Comparison of ENCODE assay signal across 8 cellular contexts in the genomic region with DNA sequence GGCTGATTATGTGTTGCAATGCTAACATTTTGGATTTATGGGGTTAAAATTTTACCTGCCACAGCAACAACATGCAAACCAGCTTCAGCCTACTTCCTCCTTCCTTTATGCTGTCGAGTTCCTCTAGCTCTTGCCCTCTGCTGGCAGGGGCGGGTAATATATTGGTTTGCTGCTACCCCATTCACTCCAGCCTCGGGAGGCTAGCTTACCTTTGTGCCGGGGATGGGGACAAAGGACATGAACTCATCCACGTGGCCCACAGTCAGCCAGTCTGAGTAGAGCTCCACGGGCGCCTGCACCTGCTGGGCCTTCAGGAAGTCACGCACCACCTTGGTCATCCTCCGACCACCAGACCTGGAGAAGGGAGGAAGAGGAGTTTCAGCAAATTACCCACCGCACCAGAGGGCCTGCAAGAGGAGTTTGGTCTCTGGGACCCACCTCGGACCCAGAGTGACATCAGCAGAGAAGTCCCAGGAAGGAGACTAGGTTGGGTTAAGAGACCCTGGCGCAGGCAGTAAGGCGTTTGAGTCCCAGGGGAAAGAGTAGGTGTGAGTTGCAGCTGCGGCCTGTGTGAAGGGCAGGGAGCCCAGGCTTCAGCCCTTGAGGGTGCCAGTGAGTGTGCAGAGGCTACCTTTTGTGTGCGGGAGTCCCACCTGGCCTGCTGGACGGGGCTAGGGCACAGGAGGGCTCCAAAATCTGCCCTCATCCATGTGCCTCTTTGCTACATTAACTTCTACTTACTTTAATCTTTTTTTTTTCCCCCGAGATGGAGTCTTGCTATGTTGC. TPM values are rescaled to one million over a fixed set of nuclear protein-coding genes. Genes with fewer than 3 reads are reported as not detected.
DNase-seq lines count a peak whose midpoint lies in the region; ATAC-seq and TF ChIP-seq lines count a peak whose summit lies in the region.

No MANE protein-coding gene starts in this region.

- H3K4me1 ChIP-seq in neural progenitor cell (no peaks in the 10 kb centered on the region), esophagus muscularis mucosa (no peaks in the 10 kb centered on the region)

- H3K79me2 ChIP-seq in neural progenitor cell (ENCODE audit: low read depth): no peaks in the 10 kb centered on the region

- H3K9me3 ChIP-seq in neural progenitor cell (ENCODE audit: low read depth) (no peaks in the 10 kb centered on the region), esophagus muscularis mucosa (no peaks in the 10 kb centered on the region)

- H3K4me1 Mint-ChIP-seq in neural progenitor cell: peaks cover 4% of the 10 kb centered on the region

- H3K4me3 Mint-ChIP-seq in neural progenitor cell: no peak overlapping the region

- ATAC-seq in HG02759 (IDR thresholded peaks at IDR 0.05; ENCODE audit: unreplicated experiment): no peak

- no peaks in the 10 kb centered on the region for H3K9me3 Mint-ChIP-seq in neural progenitor cell

- H4K20me1 ChIP-seq in neural progenitor cell (ENCODE audit: low read depth): no peaks in the 10 kb centered on the region

- intact Hi-C loops in esophagus muscularis mucosa (cut with DNase I): no loop called here

- no peak for TF ChIP-seq POLR2A in esophagus muscularis mucosa (IDR thresholded peaks at IDR 0.05; ENCODE audit: low read depth)

- H3K27ac Mint-ChIP-seq in neural progenitor cell: peak overlapping the region; percentile 83

- in situ Hi-C loops in astrocyte of the cerebellum (cut with HindIII; ENCODE audit: low sequenced_read_pairs): no loop called here

- TF ChIP-seq EP300 in esophagus muscularis mucosa (IDR thresholded peaks at IDR 0.05): no peak

- peak; percentile 6 to 33 for DNase-seq in NCI-H526 (lab: John Stamatoyannopoulos, UW)
- DNase-seq in NCI-H526 treated with DMSO at 0.1 percent for 48 hours (lab: John Stamatoyannopoulos, UW): no peak
- DNase-seq in LoVo (ENCODE audit: low spot score): peak; percentile 13
- DNase-seq in astrocyte of the cerebellum (ENCODE audit: low read depth): no peak
- peak; percentile 79 for DNase-seq in neural progenitor cell (ENCODE audit: low spot score)
- no peak for DNase-seq in esophagus muscularis mucosa (ENCODE audit: extremely low spot score)
- DNase-seq in HK-2 (ENCODE audit: unreplicated experiment): no peak

- TF ChIP-seq CTCF in astrocyte of the cerebellum (IDR thresholded peaks at IDR 0.05; ENCODE audit: low read depth, low read length, missing control alignments): peak; percentile 41
- peak; percentile 72 for TF ChIP-seq CTCF in neural progenitor cell (IDR thresholded peaks at IDR 0.05)
- TF ChIP-seq CTCF in esophagus muscularis mucosa (IDR thresholded peaks at IDR 0.05): no peak

- peak overlapping the region; percentile 96 for H2AFZ ChIP-seq in neural progenitor cell (replicated peaks)

- no peak overlapping the region for H3K4me2 ChIP-seq in neural progenitor cell

- no peak overlapping the region for H3K27ac ChIP-seq in neural progenitor cell
- no peak overlapping the region for H3K27ac ChIP-seq in esophagus muscularis mucosa (replicated peaks in 1 of 4)

- no peaks in the 10 kb centered on the region for H3K36me3 Mint-ChIP-seq in neural progenitor cell

- no peaks in the 10 kb centered on the region for H3K27me3 ChIP-seq in neural progenitor cell
- H3K27me3 ChIP-seq in esophagus muscularis mucosa: no peaks in the 10 kb centered on the region

- H3F3A ChIP-seq in neural progenitor cell (ENCODE audit: low read depth): no peaks in the 10 kb centered on the region

- peaks cover 5% of the 10 kb centered on the region for H3K27me3 Mint-ChIP-seq in neural progenitor cell (ENCODE audit: insufficient read depth, low read depth)

- 77% methylated on average over 16 of the region's 17 CpGs for WGBS in esophagus muscularis mucosa

- H3K4me3 ChIP-seq in astrocyte of the cerebellum (ENCODE audit: low read depth, low read length) (no peak overlapping the region), neural progenitor cell (no peak overlapping the region), esophagus muscularis mucosa (no peak overlapping the region)

- H3K9ac ChIP-seq in neural progenitor cell: no peak overlapping the region

- H3K36me3 ChIP-seq in neural progenitor cell (no peaks in the 10 kb centered on the region), esophagus muscularis mucosa (no peaks in the 10 kb centered on the region)

RNA-seq across cellular contexts. Expression of gene SDHB, which starts 21.8 kb away (rescaled TPM):
- total RNA-seq in neural progenitor cell (ENCODE audit: low replicate concordance) (53.8 and 61.2 TPM in 2 replicates), esophagus muscularis mucosa (100 to 1,000 TPM in 3 of 4 donors, 10 to 100 TPM in 1; 95.4 to 129 (median 120) TPM)

RNA-seq across cellular contexts. Expression of gene PADI2, which starts 43.6 kb away (rescaled TPM):
- total RNA-seq in neural progenitor cell (ENCODE audit: low replicate concordance) (0.77 and 1.4 TPM in 2 replicates), esophagus muscularis mucosa (1 to 10 TPM in 1 of 4 donors, under 1 TPM in 3; 0.39 to 2.0 (median 0.65) TPM)

Comparison
In these comparisons a context has a peak if more than half of its experiments do, and no peak if none do; other contexts are left out.
1. DNase-seq: peak in NCI-H526 (2 of 2), LoVo (single experiment) and neural progenitor cell (single experiment); none in NCI-H526 treated with DMSO at 0.1 percent for 48 hours (single experiment), astrocyte of the cerebellum (single experiment), esophagus muscularis mucosa (single experiment) and HK-2 (single experiment).
2. CTCF ChIP-seq: peak in astrocyte of the cerebellum (single experiment) and neural progenitor cell (single experiment); none in esophagus muscularis mucosa (0 of 3).